24 cellular contexts compared by ENCODE assay signal in the genomic region with DNA sequence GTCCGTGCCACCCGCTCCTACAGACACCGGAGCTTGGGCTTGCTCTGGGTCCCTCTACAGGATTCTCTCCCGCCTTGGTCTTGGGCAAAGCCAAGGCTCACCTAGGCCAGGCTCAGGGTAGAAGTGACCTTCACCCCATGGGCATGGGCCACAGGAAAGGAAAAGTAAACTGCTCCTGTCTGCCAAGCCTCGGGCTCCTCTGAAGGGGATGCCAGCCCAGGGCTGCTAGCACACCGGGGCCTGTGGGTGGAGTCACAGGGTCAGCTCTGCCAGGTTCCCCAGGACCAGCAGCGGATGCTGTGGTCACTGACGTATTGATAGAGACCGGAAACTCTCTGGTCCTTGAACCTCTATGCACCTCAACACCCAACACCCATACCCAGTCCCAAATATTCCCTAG.
"Had no signal": no experiment of that assay in that cellular context is flagged by ENCODE, and none has a peak within 500 bp of the region (broad histone marks: within the 10 kb centered on the region; RNA-seq: fewer than 3 reads in every experiment).

No MANE protein-coding gene starts in this region.

- H3K9me3 ChIP-seq: left ventricle myocardium inferior, ovary, right atrium auricular region, stomach, testis, thyroid gland, transverse colon, upper lobe of left lung had no signal

- H3K27me3 ChIP-seq: neural progenitor cell, ovary, right atrium auricular region, stomach, testis, thyroid gland, transverse colon, upper lobe of left lung had no signal

- H3K9ac ChIP-seq: neural progenitor cell had no signal

- ATAC-seq: left colon, natural killer cell, sciatic nerve had no signal

- H3K27ac ChIP-seq: left ventricle myocardium inferior, neural progenitor cell, ovary, right atrium auricular region, skin epidermis, stomach, testis, thyroid gland, transverse colon, upper lobe of left lung had no signal

- H3K4me1 ChIP-seq: left ventricle myocardium inferior, neural progenitor cell, right atrium auricular region, stomach, testis, thyroid gland, transverse colon, upper lobe of left lung had no signal

- DNase-seq: hippocampal formation; kidney glomerular epithelial cell; left colon; left ventricle myocardium inferior; mesendoderm; naive B cell; natural killer cell; nephron progenitor cell; ovary; stimulated activated CD4-positive, alpha-beta T cell treated with anti-CD3 and anti-CD28 coated beads, Interleukin-12 subunit alpha, Interleukin-12 subunit beta, amount 100 ng/mL, for 4 hours; stimulated activated CD4-positive, alpha-beta T cell treated with anti-CD3 and anti-CD28 coated beads, Interleukin-15, amount 100 ng/mL, for 24 hours; stimulated activated CD4-positive, alpha-beta T cell treated with anti-CD3 and anti-CD28 coated beads, Interleukin-2, amount 100 ng/mL, for 24 hours; stimulated activated CD4-positive, alpha-beta T cell treated with anti-CD3 and anti-CD28 coated beads, Interleukin-4, amount 100 ng/mL, for 1 hour; stimulated activated naive CD4-positive, alpha-beta T cell; stomach; testis; thyroid gland; transverse colon had no signal

- H2AFZ ChIP-seq: neural progenitor cell had no signal

- H3K4me2 ChIP-seq: neural progenitor cell had no signal

- H3K36me3 ChIP-seq: left ventricle myocardium inferior, neural progenitor cell, ovary, right atrium auricular region, stomach, thyroid gland, transverse colon, upper lobe of left lung had no signal

- H3K4me3 ChIP-seq: left ventricle myocardium inferior, lung, neural progenitor cell, ovary, right atrium auricular region, skin epidermis, stomach, testis, thyroid gland, transverse colon, upper lobe of left lung had no signal
